In genomic region chrX:1281511-1281910, GRCh38 we compare ENCODE assay signal across 20 cellular contexts. TPM values are rescaled to one million over a fixed set of nuclear protein-coding genes. Genes with fewer than 3 reads are reported as not detected.
DNase-seq lines count a peak whose midpoint lies in the region; ATAC-seq and TF ChIP-seq lines count a peak whose summit lies in the region.
"Had no signal": no experiment of that assay in that cellular context is flagged by ENCODE, and none has a peak within 500 bp of the region (broad histone marks: within the 10 kb centered on the region; RNA-seq: fewer than 3 reads in every experiment).

No MANE protein-coding gene starts in this region.

- no peaks in the 10 kb centered on the region for H3K27me3 ChIP-seq in CD4-positive, alpha-beta memory T cell (ENCODE audit: insufficient read depth, low read length)
- H3K27me3 ChIP-seq: right atrium auricular region, SJCRH30, stomach had no signal

- POLR2A ChIA-PET in CD4-positive, alpha-beta memory T cell (lab: Charles Lee; ENCODE audit: partially characterized antibody): no interaction called here

- H3K27ac ChIP-seq in CD4-positive, alpha-beta memory T cell (ENCODE audit: low read depth, low read length): no peak overlapping the region
- H3K27ac ChIP-seq: 22Rv1, right atrium auricular region, SJCRH30, stomach, WERI-Rb-1 had no signal

- H3K4me1 ChIP-seq in CD4-positive, alpha-beta memory T cell (ENCODE audit: insufficient read depth, low read length): no peaks in the 10 kb centered on the region
- H3K4me1 ChIP-seq: right atrium auricular region, SJCRH30, stomach had no signal

- peaks cover 4% of the 10 kb centered on the region for H3K36me3 Mint-ChIP-seq in endothelial cell (ENCODE audit: low read depth, unreplicated experiment)
- H3K36me3 Mint-ChIP-seq in CD4-positive, alpha-beta memory T cell: no peaks in the 10 kb centered on the region
- H3K36me3 Mint-ChIP-seq: natural killer cell had no signal

- no peak overlapping the region for H3K4me3 ChIP-seq in CD4-positive, alpha-beta memory T cell (ENCODE audit: low read length in 2 of 2)
- H3K4me3 ChIP-seq: K562, right atrium auricular region, SJCRH30, stomach had no signal

- CTCF ChIA-PET in CD4-positive, alpha-beta memory T cell (lab: Charles Lee; ENCODE audit: partially characterized antibody): no interaction called here

- no peaks in the 10 kb centered on the region for H3K9me3 ChIP-seq in CD4-positive, alpha-beta memory T cell (ENCODE audit: control insufficient read depth in 1 of 2, low read length in 2 of 2)
- H3K9me3 ChIP-seq: right atrium auricular region, SJCRH30 had no signal

- H3K27ac Mint-ChIP-seq in endothelial cell (ENCODE audit: unreplicated experiment): peak overlapping the region; percentile 10
- H3K27ac Mint-ChIP-seq in CD4-positive, alpha-beta memory T cell: no peak overlapping the region
- H3K27ac Mint-ChIP-seq: effector memory CD8-positive, alpha-beta T cell; natural killer cell had no signal

- no peaks in the 10 kb centered on the region for H3K4me1 Mint-ChIP-seq in endothelial cell (ENCODE audit: unreplicated experiment)
- H3K4me1 Mint-ChIP-seq in CD4-positive, alpha-beta memory T cell: peaks cover 0 to 4% (median 0%) of the 10 kb centered on the region in 4 donors
- H3K4me1 Mint-ChIP-seq: natural killer cell had no signal

- intact Hi-C loops in CD4-positive, alpha-beta memory T cell (cut with micrococcal nuclease): no loop called here

- TF ChIP-seq CTCF in endothelial cell (IDR thresholded peaks at IDR 0.05; ENCODE audit: unreplicated experiment): no peak

- peaks cover 14% of the 10 kb centered on the region for H3K27me3 Mint-ChIP-seq in endothelial cell (ENCODE audit: unreplicated experiment)
- H3K27me3 Mint-ChIP-seq in CD4-positive, alpha-beta memory T cell: peaks cover 10 to 13% of the 10 kb centered on the region in 2 donors

- peaks cover 32% of the 10 kb centered on the region for H3K9me3 Mint-ChIP-seq in endothelial cell (ENCODE audit: unreplicated experiment)
- peaks cover 0 to 2% (median 0%) of the 10 kb centered on the region in 8 donors for H3K9me3 Mint-ChIP-seq in CD4-positive, alpha-beta memory T cell
- H3K9me3 Mint-ChIP-seq: natural killer cell had no signal

- DNase-seq in NOMO-1 treated with DMSO at 0.1 percent for 48 hours (lab: John Stamatoyannopoulos, UW; ENCODE audit: unreplicated experiment) (peak; percentile 69), NOMO-1 treated with dmso at 0.1 percent for 144 hours (lab: John Stamatoyannopoulos, UW; ENCODE audit: unreplicated experiment) (no peak), MV-4-11 (lab: John Stamatoyannopoulos, UW) (peak; percentile 59), endothelial cell (ENCODE audit: low spot score) (no peak), hippocampal formation (lab: John Stamatoyannopoulos, UW) (no peak), D341Med (ENCODE audit: low spot score) (no peak)
- DNase-seq in CD4-positive, alpha-beta memory T cell: no peak
- DNase-seq: DMS 273 treated with DMSO at 0.1 percent for 48 hours; effector memory CD8-positive, alpha-beta T cell; head of caudate nucleus; natural killer cell; NCI-H1930; NCI-H748 treated with DMSO at 0.1 percent for 48 hours; SJCRH30; stomach; WERI-Rb-1 had no signal

- no peak for ATAC-seq in GM19324 (IDR thresholded peaks at IDR 0.05; ENCODE audit: low FRiP score, unreplicated experiment)
- ATAC-seq: effector memory CD8-positive, alpha-beta T cell; K562; natural killer cell had no signal

- H3K36me3 ChIP-seq in CD4-positive, alpha-beta memory T cell (ENCODE audit: insufficient read depth, low read length): no peaks in the 10 kb centered on the region
- H3K36me3 ChIP-seq: right atrium auricular region, SJCRH30, stomach, WERI-Rb-1 had no signal

- H3K4me3 Mint-ChIP-seq in endothelial cell (ENCODE audit: unreplicated experiment): peak overlapping the region; percentile 59
- H3K4me3 Mint-ChIP-seq in CD4-positive, alpha-beta memory T cell: no peak overlapping the region
- H3K4me3 Mint-ChIP-seq: effector memory CD8-positive, alpha-beta T cell; natural killer cell had no signal

RNA-seq across cellular contexts. Expression of gene CSF2RA, which starts 12.9 kb away (rescaled TPM):
- not detected for total RNA-seq in endothelial cell (ENCODE audit: unreplicated experiment)
- 1 to 10 TPM in 1 of 2 experiments, under 1 TPM in 1; 0.69 to 1.4 TPM for total RNA-seq in CD4-positive, alpha-beta memory T cell
- under 1 TPM in 1 of 2 donors, not detected in 1; 0.79 TPM for polyA plus RNA-seq in CD4-positive, alpha-beta memory T cell
- total RNA-seq: K562 had no signal
- polyA plus RNA-seq: K562 had no signal

RNA-seq across cellular contexts. Expression of gene IL3RA, which starts 55.1 kb away (rescaled TPM):
- 0.97 TPM for total RNA-seq in endothelial cell (ENCODE audit: unreplicated experiment)
- total RNA-seq in CD4-positive, alpha-beta memory T cell: under 1 TPM in 1 of 2 experiments, not detected in 1; 0.53 TPM
- polyA plus RNA-seq in CD4-positive, alpha-beta memory T cell: under 1 TPM in 1 of 2 donors, not detected in 1; 0.29 TPM
- total RNA-seq: K562, SJCRH30 had no signal
- polyA plus RNA-seq: K562 had no signal

Comparison
In these comparisons a context has a peak if more than half of its experiments do, and no peak if none do; other contexts are left out.
1. DNase-seq: peak in NOMO-1 treated with DMSO at 0.1 percent for 48 hours (single experiment) and MV-4-11 (single experiment); none in NOMO-1 treated with dmso at 0.1 percent for 144 hours (single experiment), endothelial cell (single experiment), CD4-positive, alpha-beta memory T cell (0 of 5), hippocampal formation (0 of 2) and D341Med (single experiment).